Comparison of ENCODE assay signal across 8 cellular contexts in genomic region chr6:158645064-158646022, GRCh38. TPM values are rescaled to one million over a fixed set of nuclear protein-coding genes. Genes with fewer than 3 reads are reported as not detected.
DNase-seq lines count a peak whose midpoint lies in the region; ATAC-seq and TF ChIP-seq lines count a peak whose summit lies in the region.

No MANE protein-coding gene starts in this region.

- no peaks in the 10 kb centered on the region for H3K9me3 Mint-ChIP-seq in activated T-cell treated with anti-CD3 and anti-CD28 coated beads, Interleukin-2, amount 50 U/mL, for 4 hours
- no peaks in the 10 kb centered on the region for H3K9me3 Mint-ChIP-seq in stimulated activated memory B cell treated with anti-CD40 and anti-IgM and Interleukin-4, amounts not matched to agents 10 μg/mL and 1 μg/mL and 100 μg/mL, for 72 hours

- peak overlapping the region; percentile 94 for H3K4me3 ChIP-seq in iPS-11a (ENCODE audit: low read depth, low read length)

- peak overlapping the region; percentile 81 for H3K27ac Mint-ChIP-seq in stimulated activated memory B cell treated with anti-CD40 and anti-IgM and Interleukin-4, amounts not matched to agents 10 μg/mL and 1 μg/mL and 100 μg/mL, for 72 hours

- peak overlapping the region; percentile 88 for H3K4me3 Mint-ChIP-seq in activated T-cell treated with anti-CD3 and anti-CD28 coated beads, Interleukin-2, amount 50 U/mL, for 4 hours
- H3K4me3 Mint-ChIP-seq in stimulated activated memory B cell treated with anti-CD40 and anti-IgM and Interleukin-4, amounts not matched to agents 10 μg/mL and 1 μg/mL and 100 μg/mL, for 72 hours = peak overlapping the region; percentile 95

- DNase-seq in activated effector memory CD4-positive, alpha-beta T cell treated with anti-CD3 and anti-CD28 coated beads, Interleukin-2, amount 50 U/mL, for 16 hours = peak; percentile 60
- no peak for DNase-seq in activated effector memory CD4-positive, alpha-beta T cell treated with Interleukin-2 at 50 U/mL for 16 hours
- no peak for DNase-seq in activated T-cell treated with anti-CD3 and anti-CD28 coated beads, Interleukin-2, amount 50 U/mL, for 4 hours
- no peak for DNase-seq in GM10266 (ENCODE audit: extremely low spot score)

- no peaks in the 10 kb centered on the region for H3K27me3 Mint-ChIP-seq in activated T-cell treated with anti-CD3 and anti-CD28 coated beads, Interleukin-2, amount 50 U/mL, for 4 hours (ENCODE audit: low read depth)
- no peaks in the 10 kb centered on the region for H3K27me3 Mint-ChIP-seq in stimulated activated memory B cell treated with anti-CD40 and anti-IgM and Interleukin-4, amounts not matched to agents 10 μg/mL and 1 μg/mL and 100 μg/mL, for 72 hours

- ATAC-seq in activated T-cell treated with anti-CD3 and anti-CD28 coated beads, Interleukin-2, amount 50 U/mL, for 4 hours = no peak
- no peak for ATAC-seq in stimulated activated memory B cell treated with anti-CD40 and anti-IgM and Interleukin-4, amounts not matched to agents 10 μg/mL and 1 μg/mL and 100 μg/mL, for 72 hours
- no peak for ATAC-seq in GM18502 (IDR thresholded peaks at IDR 0.05; ENCODE audit: poor library complexity, unreplicated experiment)
- ATAC-seq in HG03520 (IDR thresholded peaks at IDR 0.05; ENCODE audit: unreplicated experiment) = no peak

- H3K36me3 Mint-ChIP-seq in activated T-cell treated with anti-CD3 and anti-CD28 coated beads, Interleukin-2, amount 50 U/mL, for 4 hours (ENCODE audit: insufficient read depth) = peaks cover 22% of the 10 kb centered on the region
- peaks cover 6% of the 10 kb centered on the region for H3K36me3 Mint-ChIP-seq in stimulated activated memory B cell treated with anti-CD40 and anti-IgM and Interleukin-4, amounts not matched to agents 10 μg/mL and 1 μg/mL and 100 μg/mL, for 72 hours

- peaks cover 76% of the 10 kb centered on the region for H3K4me1 Mint-ChIP-seq in activated T-cell treated with anti-CD3 and anti-CD28 coated beads, Interleukin-2, amount 50 U/mL, for 4 hours (ENCODE audit: low read depth)
- H3K4me1 Mint-ChIP-seq in stimulated activated memory B cell treated with anti-CD40 and anti-IgM and Interleukin-4, amounts not matched to agents 10 μg/mL and 1 μg/mL and 100 μg/mL, for 72 hours = peaks cover 72% of the 10 kb centered on the region

- no peak for TF ChIP-seq CTCF in GM10266 (IDR thresholded peaks at IDR 0.05; ENCODE audit: control insufficient read depth, insufficient read depth, low read depth, missing control alignments)

RNA-seq across cellular contexts. Expression of gene DYNLT1, which starts 0.8 kb away (rescaled TPM):
- total RNA-seq in activated T-cell treated with anti-CD3 and anti-CD28 coated beads, Interleukin-2, amount 50 U/mL, for 4 hours = 10 to 100 TPM; 57.5 to 67.1 (median 64.9) TPM

RNA-seq across cellular contexts. Expression of gene SYTL3, which starts 4.5 kb away (rescaled TPM):
- total RNA-seq in activated T-cell treated with anti-CD3 and anti-CD28 coated beads, Interleukin-2, amount 50 U/mL, for 4 hours = 10 to 100 TPM; 33.6 to 72.6 (median 38.5) TPM
